In the genomic region with DNA sequence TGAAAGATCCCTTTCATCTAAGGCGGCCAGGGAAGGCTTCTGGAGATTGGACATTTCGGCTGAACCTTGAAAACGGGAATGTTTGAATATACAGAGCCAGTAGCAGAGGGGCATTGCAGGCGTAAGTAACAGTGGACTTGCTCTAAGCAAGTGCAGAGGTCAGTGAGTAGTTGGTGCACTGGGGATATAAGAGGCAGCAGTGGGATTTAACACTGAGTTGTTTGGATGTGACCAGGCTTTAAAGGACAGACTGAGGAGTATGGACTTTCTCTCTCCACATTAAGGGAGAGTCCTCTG, we compare ENCODE assay signal across 1 cellular context.
TF ChIP-seq lines count a peak whose summit lies in the region.

No MANE protein-coding gene starts in this region.

TF ChIP-seq in H1, 55 proteins besides CTCF, POLR2A, EP300 and RAD21:
- no peak for TF ChIP-seq KDM5A (IDR thresholded peaks at IDR 0.05; ENCODE audit: low read length)
- TF ChIP-seq MAFK (IDR thresholded peaks at IDR 0.05; ENCODE audit: low read depth, low read length): no peak
- no peak for TF ChIP-seq GTF2F1 (IDR thresholded peaks at IDR 0.05; ENCODE audit: borderline replicate concordance, low read depth, low read length)
- TF ChIP-seq JUN (IDR thresholded peaks at IDR 0.05; ENCODE audit: low read depth, low read length): no peak
- TF ChIP-seq, protein P1, sequence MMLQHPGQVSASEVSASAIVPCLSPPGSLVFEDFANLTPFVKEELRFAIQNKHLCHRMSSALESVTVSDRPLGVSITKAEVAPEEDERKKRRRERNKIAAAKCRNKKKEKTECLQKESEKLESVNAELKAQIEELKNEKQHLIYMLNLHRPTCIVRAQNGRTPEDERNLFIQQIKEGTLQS (IDR thresholded peaks at IDR 0.05; ENCODE audit: insufficient read depth, low read depth, low read length): no peak
- no peak for TF ChIP-seq NRF1 (IDR thresholded peaks at IDR 0.05; ENCODE audit: low read depth, low read length)
